ENCODE assay signal across 1 cellular context in the genomic region with DNA sequence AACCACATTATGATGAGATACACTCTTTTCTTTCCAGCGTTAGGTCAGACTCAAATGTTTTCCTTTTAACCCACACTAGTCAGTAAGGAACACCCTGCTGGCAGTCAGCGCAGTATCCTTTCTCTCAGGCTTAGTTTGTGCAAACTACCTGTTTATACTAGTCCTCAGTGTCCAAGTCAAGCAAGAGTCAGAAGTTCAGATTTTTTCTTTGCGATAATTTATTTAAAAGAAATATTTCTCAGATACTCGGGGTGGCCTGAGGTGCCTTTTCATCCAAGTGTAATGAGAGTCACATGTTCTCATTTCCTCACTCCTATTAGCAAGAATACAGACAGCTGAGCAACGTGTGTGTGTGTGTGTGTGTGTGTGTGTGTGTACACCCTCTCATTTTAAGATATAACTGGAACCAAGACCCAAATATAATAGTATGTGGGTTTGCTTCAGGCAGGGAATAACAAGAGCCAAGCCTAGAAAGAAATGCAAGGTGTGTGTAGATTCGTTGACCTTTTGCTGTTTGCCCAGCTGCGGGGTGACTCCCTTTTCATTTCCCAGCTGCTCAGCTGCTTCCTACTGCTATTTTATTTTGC.
TF ChIP-seq lines count a peak whose summit lies in the region.

No MANE protein-coding gene starts in this region.

TF ChIP-seq in GM23338, 12 proteins besides CTCF, POLR2A, EP300 and RAD21 (continued from another document):
- TF ChIP-seq, protein P1, sequence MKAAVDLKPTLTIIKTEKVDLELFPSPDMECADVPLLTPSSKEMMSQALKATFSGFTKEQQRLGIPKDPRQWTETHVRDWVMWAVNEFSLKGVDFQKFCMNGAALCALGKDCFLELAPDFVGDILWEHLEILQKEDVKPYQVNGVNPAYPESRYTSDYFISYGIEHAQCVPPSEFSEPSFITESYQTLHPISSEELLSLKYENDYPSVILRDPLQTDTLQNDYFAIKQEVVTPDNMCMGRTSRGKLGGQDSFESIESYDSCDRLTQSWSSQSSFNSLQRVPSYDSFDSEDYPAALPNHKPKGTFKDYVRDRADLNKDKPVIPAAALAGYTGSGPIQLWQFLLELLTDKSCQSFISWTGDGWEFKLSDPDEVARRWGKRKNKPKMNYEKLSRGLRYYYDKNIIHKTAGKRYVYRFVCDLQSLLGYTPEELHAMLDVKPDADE (IDR thresholded peaks at IDR 0.05) = no peak
- TF ChIP-seq EZH2phosphoT487 (IDR thresholded peaks at IDR 0.05; ENCODE audit: unreplicated experiment) (no peak), NANOG (IDR thresholded peaks at IDR 0.05; ENCODE audit: borderline replicate concordance) (no peak), ZNF331 (CRISPR knock-in tag; IDR thresholded peaks at IDR 0.05; ENCODE audit: low read depth) (no peak)
